ENCODE assay signal across 1 cellular context in the genomic region with DNA sequence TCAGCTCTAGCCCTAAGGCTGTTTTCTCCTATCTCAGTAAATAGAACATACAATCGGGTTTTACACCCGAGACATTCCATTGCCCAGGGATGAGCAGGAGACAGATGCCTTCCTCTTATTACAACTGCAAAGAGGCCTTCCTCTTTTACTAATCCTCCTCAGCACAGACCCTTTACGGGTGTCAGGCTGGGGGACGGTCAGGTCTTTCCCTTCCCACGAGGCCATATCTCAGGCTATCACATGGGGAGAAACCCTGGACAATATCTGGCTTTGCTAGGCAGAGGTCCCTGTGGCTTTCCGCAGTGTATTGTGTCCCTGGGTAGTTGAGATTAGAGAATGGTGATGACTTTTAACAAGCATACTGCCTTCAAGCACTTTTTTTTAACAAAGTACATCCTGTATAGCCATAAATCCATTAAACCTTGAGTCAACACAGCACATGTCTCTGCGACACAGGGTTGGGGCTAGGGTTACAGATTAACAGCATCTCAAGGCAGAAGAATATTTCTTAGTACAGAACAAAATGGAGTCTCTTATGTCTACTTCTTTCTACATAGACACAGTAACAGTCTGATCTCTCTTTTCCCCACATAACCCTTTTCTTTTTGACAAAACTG.
A peak's percentile ranks its signal among the peaks of the same experiment; 100 is the strongest.
TF ChIP-seq lines count a peak whose summit lies in the region.

No MANE protein-coding gene starts in this region.

TF ChIP-seq in K562, 482 proteins besides CTCF, POLR2A, EP300 and RAD21 (continued from another document):
- TF ChIP-seq, protein P1, sequence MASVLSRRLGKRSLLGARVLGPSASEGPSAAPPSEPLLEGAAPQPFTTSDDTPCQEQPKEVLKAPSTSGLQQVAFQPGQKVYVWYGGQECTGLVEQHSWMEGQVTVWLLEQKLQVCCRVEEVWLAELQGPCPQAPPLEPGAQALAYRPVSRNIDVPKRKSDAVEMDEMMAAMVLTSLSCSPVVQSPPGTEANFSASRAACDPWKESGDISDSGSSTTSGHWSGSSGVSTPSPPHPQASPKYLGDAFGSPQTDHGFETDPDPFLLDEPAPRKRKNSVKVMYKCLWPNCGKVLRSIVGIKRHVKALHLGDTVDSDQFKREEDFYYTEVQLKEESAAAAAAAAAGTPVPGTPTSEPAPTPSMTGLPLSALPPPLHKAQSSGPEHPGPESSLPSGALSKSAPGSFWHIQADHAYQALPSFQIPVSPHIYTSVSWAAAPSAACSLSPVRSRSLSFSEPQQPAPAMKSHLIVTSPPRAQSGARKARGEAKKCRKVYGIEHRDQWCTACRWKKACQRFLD (CRISPR knock-in tag; IDR thresholded peaks at IDR 0.05), result peak; percentile 74; the same call in 1 of the 2 replicates
- peak; percentile 90 for TF ChIP-seq DMBX1 (CRISPR knock-in tag; IDR thresholded peaks at IDR 0.05; ENCODE audit: borderline replicate concordance)
- TF ChIP-seq DPF2 (IDR thresholded peaks at IDR 0.05), result peak; percentile 93
- peak in 1 of 2 experiments; percentile 69; a peak in 1 of 4 replicates for TF ChIP-seq TEAD1 (CRISPR knock-in tag; IDR thresholded peaks at IDR 0.05)
- TF ChIP-seq MEF2D (tag; conservative IDR thresholded peaks at IDR 0.05; ENCODE audit: low read depth), result peak; percentile 75; the same call in 1 of the 2 replicates
- peak; percentile 78; the same call in 1 of the 2 replicates for TF ChIP-seq ZBED1 (IDR thresholded peaks at IDR 0.05)
TF ChIP-seq in K562: peak in this region for 123; not testable (repeated sequence) for 359.
